Comparison of ENCODE assay signal across 20 cellular contexts in genomic region chr3:112401617-112402016, GRCh38.
DNase-seq lines count a peak whose midpoint lies in the region; TF ChIP-seq lines count a peak whose summit lies in the region.
"Had no signal": no experiment of that assay in that cellular context is flagged by ENCODE, and none has a peak within 500 bp of the region (broad histone marks: within the 10 kb centered on the region; RNA-seq: fewer than 3 reads in every experiment).

No MANE protein-coding gene starts in this region.

- no peak overlapping the region for H2BK15ac ChIP-seq in mesendoderm (replicated peaks; ENCODE audit: low read depth)

- no peak for TF ChIP-seq CTCF in epithelial cell of proximal tubule (conservative IDR thresholded peaks at IDR 0.05; ENCODE audit: low read depth, low read length)

- H3K9me3 ChIP-seq in HUES48 (ENCODE audit: control insufficient read depth, insufficient read depth, low read length) = no peaks in the 10 kb centered on the region
- H3K9me3 ChIP-seq: Caco-2, MG63 had no signal

- H4K8ac ChIP-seq in mesendoderm (ENCODE audit: low read depth, low read length) = peak overlapping the region; percentile 56

- no peaks in the 10 kb centered on the region for H3K79me2 ChIP-seq in mesendoderm (ENCODE audit: control insufficient read depth, insufficient read depth, low read length)

- peak overlapping the region; percentile 80 for H3K18ac ChIP-seq in mesendoderm (ENCODE audit: low read length)

- no peaks in the 10 kb centered on the region for H3K79me1 ChIP-seq in mesendoderm (ENCODE audit: low read length)

- peak overlapping the region; percentile 16 for H3K4ac ChIP-seq in mesendoderm (ENCODE audit: low read depth, low read length)

- H3K36me3 ChIP-seq in HUES48 (ENCODE audit: control insufficient read depth, insufficient read depth, low read length) (no peaks in the 10 kb centered on the region), mesendoderm (ENCODE audit: control insufficient read depth, insufficient read depth, low read length) (no peaks in the 10 kb centered on the region)
- H3K36me3 ChIP-seq: MG63 had no signal

- H3K56ac ChIP-seq in mesendoderm (ENCODE audit: low read length) = peak overlapping the region; percentile 54

- H2BK120ac ChIP-seq in mesendoderm (ENCODE audit: low read depth, low read length) = peak overlapping the region; percentile 82

- H3K4me2 ChIP-seq in mesendoderm (ENCODE audit: low read length) = no peak overlapping the region

- peaks cover 74% of the 10 kb centered on the region for H3K4me1 ChIP-seq in HUES48 (ENCODE audit: control insufficient read depth, insufficient read depth, low read length)
- H3K4me1 ChIP-seq in mesendoderm (ENCODE audit: control insufficient read depth, low read depth, low read length) = peaks cover 6% of the 10 kb centered on the region

- H4K5ac ChIP-seq in mesendoderm (ENCODE audit: low read length) = no peak overlapping the region

- no peak overlapping the region for H2BK5ac ChIP-seq in mesendoderm (ENCODE audit: low read length)

- H3K27ac ChIP-seq in HUES48 (ENCODE audit: low read depth, low read length) = peak overlapping the region; percentile 91
- peak overlapping the region; percentile 78 for H3K27ac ChIP-seq in mesendoderm (ENCODE audit: low read depth, low read length)
- H3K27ac ChIP-seq: C4-2B, RWPE1 had no signal

- H3K4me3 ChIP-seq in HUES48 (ENCODE audit: low read depth, low read length) (no peak overlapping the region), epithelial cell of proximal tubule (ENCODE audit: low read depth, low read length) (peak overlapping the region; percentile 7), mesendoderm (ENCODE audit: low read length) (no peak overlapping the region)
- H3K4me3 ChIP-seq: GM12878, MG63 had no signal

- H3K27me3 ChIP-seq in HUES48 (ENCODE audit: control insufficient read depth, insufficient read depth, low read length) = no peaks in the 10 kb centered on the region
- H3K27me3 ChIP-seq in mesendoderm (ENCODE audit: insufficient read depth, low read length, poor library complexity) = no peaks in the 10 kb centered on the region
- H3K27me3 ChIP-seq: MG63 had no signal

- no peak overlapping the region for H2AK5ac ChIP-seq in mesendoderm (ENCODE audit: low read length)

- H3K9ac ChIP-seq in HUES48 (ENCODE audit: low read depth, low read length) = no peak overlapping the region
- H3K9ac ChIP-seq in mesendoderm (ENCODE audit: low read length) = no peak overlapping the region

- H3K23ac ChIP-seq in mesendoderm (ENCODE audit: low read length) = no peak overlapping the region

- DNase-seq in NCI-H226 (peak; percentile 14), epithelial cell of proximal tubule (ENCODE audit: low read depth) (no peak), mesendoderm (peak; percentile 59), iPS-NIHi11 (ENCODE audit: low spot score) (no peak), NCI-H2081 treated with DMSO at 0.1 percent for 48 hours (lab: John Stamatoyannopoulos, UW) (no peak), NOMO-1 treated with DMSO at 0.1 percent for 48 hours (lab: John Stamatoyannopoulos, UW; ENCODE audit: unreplicated experiment) (no peak)
- DNase-seq: Caco-2; CD8-positive, alpha-beta T cell; GDM1; GOT3; KBM-7; MG63; NCI-H1105 treated with DMSO at 0.1 percent for 48 hours; NCI-H2029; NCI-H526 treated with DMSO at 0.1 percent for 48 hours; SHP77 had no signal

- no CpG with 5 or more reads among the region's 2 CpGs for whole genome bisulfite sequencing in mesendoderm (ENCODE audit: extremely low coverage, insufficient coverage, low lambda C conversion rate)

Comparison
In these comparisons a context has a peak if more than half of its experiments do, and no peak if none do; other contexts are left out.
1. DNase-seq: peak in NCI-H226 (single experiment) and mesendoderm (single experiment); none in epithelial cell of proximal tubule (single experiment), iPS-NIHi11 (single experiment), NCI-H2081 treated with DMSO at 0.1 percent for 48 hours (single experiment) and NOMO-1 treated with DMSO at 0.1 percent for 48 hours (single experiment).